8 cellular contexts compared by ENCODE assay signal in the genomic region with DNA sequence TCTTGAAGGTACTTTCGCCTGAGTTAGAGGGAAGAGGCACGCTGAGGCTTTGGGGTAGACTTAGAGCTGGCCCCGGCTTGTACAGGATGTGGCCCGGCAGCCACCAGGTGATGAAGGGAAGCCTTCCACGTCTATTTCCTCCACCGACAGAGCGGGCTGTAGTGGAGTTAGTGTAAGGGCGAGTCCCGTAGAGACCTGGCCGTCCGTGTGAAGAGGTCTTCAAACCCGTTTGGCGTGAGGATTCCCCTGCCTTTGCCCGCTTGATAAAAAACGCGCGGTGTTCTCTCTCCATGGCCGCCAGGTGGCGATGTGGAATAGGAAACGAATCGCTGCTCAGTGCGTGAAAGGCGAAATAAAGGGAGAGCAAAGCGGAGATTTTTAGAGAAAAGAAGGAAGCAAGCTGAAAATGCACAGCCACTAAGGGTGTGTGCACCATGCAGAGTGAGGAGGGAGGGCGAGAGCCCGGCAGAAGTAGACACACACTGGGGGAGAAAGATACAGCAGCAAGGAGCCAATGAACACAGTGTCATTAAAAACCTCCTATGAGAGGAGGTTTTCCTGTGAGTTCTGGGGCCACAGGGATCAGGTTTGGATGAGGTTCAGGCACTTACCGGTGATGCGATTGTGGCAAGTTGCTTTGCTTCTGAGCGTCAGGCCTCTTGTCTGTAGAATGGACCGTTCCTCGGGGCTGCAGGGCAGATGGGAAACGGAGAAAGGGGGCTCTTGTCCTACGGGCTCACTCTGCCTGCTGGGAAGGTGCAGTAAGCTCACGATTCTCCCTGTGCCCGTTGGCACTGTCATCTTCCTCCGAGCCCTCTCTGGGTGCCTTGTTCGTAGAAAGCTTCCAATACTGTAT. TPM values are rescaled to one million over a fixed set of nuclear protein-coding genes. Genes with fewer than 3 reads are reported as not detected.
DNase-seq lines count a peak whose midpoint lies in the region; ATAC-seq, FAIRE-seq and TF ChIP-seq lines count a peak whose summit lies in the region.

No MANE protein-coding gene starts in this region.

- H3K36me3 ChIP-seq in K562 (ENCODE audit: control insufficient read depth, insufficient read depth, low read length): no peaks in the 10 kb centered on the region
- no peaks in the 10 kb centered on the region for H3K36me3 ChIP-seq in iPS-20b (ENCODE audit: insufficient read depth, low read depth, low read length)

- in situ Hi-C loops in K562 (cut with MboI): loop anchor here (5.0 kb wide), 2 partner anchors 38 to 273 kb away; no protein-coding TSS in a partner anchor

- H2AFZ ChIP-seq in K562 (ENCODE audit: low read depth, low read length): peak overlapping the region; percentile 83

- no TSS peak for BruUV-seq in K562 (replicated peaks; lab: Mats Ljungman, UMichigan)

- peaks cover 17 to 34% of the 10 kb centered on the region in 2 experiments for H3K27me3 ChIP-seq in K562 (ENCODE audit: control insufficient read depth in 2 of 2, insufficient read depth in 2 of 2, low read length in 2 of 2)
- peaks cover 27% of the 10 kb centered on the region for H3K27me3 ChIP-seq in iPS-20b (ENCODE audit: insufficient read depth, low read length)

- FAIRE-seq in TTC549 (lab: Jason Lieb, UNC): peak; percentile 33
- peak; percentile 96 for FAIRE-seq in K562 (lab: Jason Lieb, UNC)

- H3K9me1 ChIP-seq in K562 (ENCODE audit: control insufficient read depth, insufficient read depth, low read length): no peaks in the 10 kb centered on the region

- 0 out of 2 replicates have a peak, but pooled peaks have one; percentile 12 for TF ChIP-seq EP300 in K562 (IDR thresholded peaks at IDR 0.05; ENCODE audit: low read length)

- peak overlapping the region; percentile 75 for H3K4me2 ChIP-seq in K562 (ENCODE audit: insufficient read depth, low read length)

- WGBS in K562 (ENCODE audit: insufficient coverage, low coverage, missing lambda C conversion rate): 4% methylated on average over 37 of the region's 37 CpGs

- CTCF ChIA-PET in K562 (lab: Yijun Ruan, JAX; ENCODE audit: low intra/inter-chr PET ratio): interaction anchor here (0.7 to 4.4 kb wide), 6 partner anchors 10 to 1642 kb away, joined by 3 to 86 read pairs (median 3); partner anchors contain the start of genes BOD1 and STC2

- H3K27ac ChIP-seq in K562 (ENCODE audit: extremely low read depth, low read depth, low read length): no peak overlapping the region
- H3K27ac ChIP-seq in iPS-20b (ENCODE audit: low read length): no peak overlapping the region

- peak overlapping the region in 1 of 2 experiments; percentile 82; a peak in 1 of 4 replicates for H3K9ac ChIP-seq in K562 (ENCODE audit: insufficient read depth in 1 of 2, low read depth in 2 of 2, low read length in 2 of 2)
- H3K9ac ChIP-seq in iPS-20b (ENCODE audit: low read depth, low read length): peak overlapping the region; percentile 19; the same call in 1 of the 2 replicates

- 0 out of 2 replicates have a peak, but pooled peaks cover 3% of the 10 kb centered on the region for H4K20me1 ChIP-seq in K562 (replicated peaks; ENCODE audit: control insufficient read depth, insufficient read depth, low read length)

- TF ChIP-seq RAD21 in K562 (CRISPR knock-in tag; conservative IDR thresholded peaks at IDR 0.05 in 1 of 2, IDR thresholded peaks at IDR 0.05 in 1 of 2): peak; percentile 97 to 98

- no peaks in the 10 kb centered on the region for H3K9me3 ChIP-seq in K562 (replicated peaks; ENCODE audit: control insufficient read depth, insufficient read depth, low read depth, low read length)
- no peaks in the 10 kb centered on the region for H3K9me3 ChIP-seq in iPS-20b (ENCODE audit: insufficient read depth, low read depth, low read length)

- TF ChIP-seq POLR2A in K562 (conservative IDR thresholded peaks at IDR 0.05): no peak

- ATAC-seq in HG02763 (IDR thresholded peaks at IDR 0.05; ENCODE audit: unreplicated experiment) (peak; percentile 54), K562 (peak; percentile 90)

- DNase-seq in GM12864 (ENCODE audit: low read depth): peak; percentile 27
- peak; percentile 13 for DNase-seq in NCI-H187 treated with DMSO at 0.1 percent for 48 hours (lab: John Stamatoyannopoulos, UW)
- peak; percentile 67 to 83 (median 72) for DNase-seq in K562 (ENCODE audit: extremely low read depth in 1 of 4, low spot score in 3 of 4)
- peak; percentile 46 to 69 for DNase-seq in stimulated activated CD4-positive, alpha-beta T cell treated with anti-CD3 and anti-CD28 coated beads, Interleukin-12 subunit alpha, Interleukin-12 subunit beta, amount 100 ng/mL, for 24 hours (ENCODE audit: low read depth in 2 of 2)
- no peak for DNase-seq in cortex of kidney (lab: John Stamatoyannopoulos, UW)

- TF ChIP-seq CTCF in GM12864 (IDR thresholded peaks at IDR 0.05; ENCODE audit: low read depth, low read length, missing control alignments): peak; percentile 84
- TF ChIP-seq CTCF in K562 (IDR thresholded peaks at IDR 0.05 in 2 of 3, conservative IDR thresholded peaks at IDR 0.05 in 1 of 3; ENCODE audit: insufficient read depth in 2 of 3, low read depth in 1 of 3, low read length in 3 of 3): peak; percentile 91 to 94 (median 92)

- POLR2A ChIA-PET in K562 (lab: Yijun Ruan, JAX): interaction anchor here (0.5 to 3.8 kb wide), 10 partner anchors 12 to 879 kb away, joined by 3 to 22 read pairs (median 4); partner anchors contain the start of gene STC2

- intact Hi-C loops in K562 (cut with micrococcal nuclease): loop anchor here (1.0 to 5.0 kb wide), 2 partner anchors 38 to 278 kb away; no protein-coding TSS in a partner anchor

- H3K4me3 ChIP-seq in GM12864 (ENCODE audit: low read depth, low read length) (no peak overlapping the region; the same call in 1 of the 2 replicates), K562 (no peak overlapping the region; the same call in 1 of the 2 replicates), iPS-20b (ENCODE audit: low read length) (peak overlapping the region; percentile 48)

- H3K4me1 ChIP-seq in K562 (replicated peaks in 1 of 2; ENCODE audit: control insufficient read depth in 2 of 2, insufficient read depth in 2 of 2, low read length in 2 of 2) (peaks cover 11 to 19% of the 10 kb centered on the region in 2 experiments), iPS-20b (ENCODE audit: insufficient read depth, low read length) (peaks cover 14% of the 10 kb centered on the region; the same call in 1 of the 2 replicates)

- no peaks in the 10 kb centered on the region for H3K79me2 ChIP-seq in K562 (ENCODE audit: control insufficient read depth, insufficient read depth, low read length)

TF ChIP-seq in K562, 482 proteins besides CTCF, POLR2A, EP300 and RAD21 (continues in another document):
- TF ChIP-seq CC2D1A (IDR thresholded peaks at IDR 0.05) (peak; percentile 90), STAG1 (CRISPR knock-in tag; IDR thresholded peaks at IDR 0.05; ENCODE audit: borderline replicate concordance) (peak; percentile 83), MYBL2 (IDR thresholded peaks at IDR 0.05; ENCODE audit: low read depth) (no peak), MYBL2 (CRISPR knock-in tag; IDR thresholded peaks at IDR 0.05; ENCODE audit: borderline replicate concordance) (no peak), SP2 (IDR thresholded peaks at IDR 0.05; ENCODE audit: extremely low read depth, low read depth, low read length, poor library complexity, severe bottlenecking) (no peak), FOXA1 (IDR thresholded peaks at IDR 0.05; ENCODE audit: borderline replicate concordance) (no peak), ZNF3 (CRISPR knock-in tag; IDR thresholded peaks at IDR 0.05) (no peak)
- TF ChIP-seq, protein P1, sequence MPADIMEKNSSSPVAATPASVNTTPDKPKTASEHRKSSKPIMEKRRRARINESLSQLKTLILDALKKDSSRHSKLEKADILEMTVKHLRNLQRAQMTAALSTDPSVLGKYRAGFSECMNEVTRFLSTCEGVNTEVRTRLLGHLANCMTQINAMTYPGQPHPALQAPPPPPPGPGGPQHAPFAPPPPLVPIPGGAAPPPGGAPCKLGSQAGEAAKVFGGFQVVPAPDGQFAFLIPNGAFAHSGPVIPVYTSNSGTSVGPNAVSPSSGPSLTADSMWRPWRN (IDR thresholded peaks at IDR 0.05; ENCODE audit: low read depth): no peak

RNA-seq across cellular contexts. Expression of gene STC2, which starts 34.2 kb away (rescaled TPM):
- total RNA-seq in K562 (2011; cell fraction: chromatin; rRNA removed; ENCODE audit: low replicate concordance): 18.5 and 24.8 TPM in 2 replicates
- 30.9 and 40.0 TPM in 2 replicates for total RNA-seq in K562 (2011; cell fraction: nucleolus; rRNA removed)
- total RNA-seq in K562 (2011; cell fraction: nucleoplasm; rRNA removed): 23.3 and 29.5 TPM in 2 replicates
- 23.8 and 30.1 TPM in 2 replicates for total RNA-seq in K562 (2014; rRNA removed)
- total RNA-seq in K562 (2014; rRNA removed; fragmentation: Illumina TruSeq; extraction: Trizol): 6.5 and 7.4 TPM in 2 replicates
- 7.2 and 8.9 TPM in 2 replicates for total RNA-seq in K562 (2015; rRNA removed; fragmentation: Illumina TruSeq; extraction: Trizol)
- 19.2 and 21.8 TPM in 2 replicates for total RNA-seq in K562 (2021)
- polyA plus RNA-seq in K562 (2011; rRNA removed): 4.3 and 4.7 TPM in 2 replicates
- polyA plus RNA-seq in K562 (2011; cell fraction: cytosol; rRNA removed): 1.9 and 4.0 TPM in 2 replicates
- 8.8 and 11.6 TPM in 2 replicates for polyA plus RNA-seq in K562 (2011; cell fraction: nucleus; rRNA removed)
- polyA plus RNA-seq in K562 (2012): 8.1 and 31.8 TPM in 2 replicates
- polyA plus RNA-seq in K562 (2014; fragmentation: Illumina TruSeq; extraction: Trizol): 11.4 and 16.1 TPM in 2 replicates
- polyA plus RNA-seq in K562 (2014; fragmentation: Nextera tagmentation; extraction: Ambion mirVana): under 1 TPM; 0.62 to 0.63 TPM
- 25.6 and 31.7 TPM in 2 replicates for polyA plus RNA-seq in K562 (2014; rRNA removed)
- polyA minus RNA-seq in K562 (2011; rRNA and poly(A)+ RNA removed): 4.0 and 5.4 TPM in 2 replicates
- 3.7 and 4.5 TPM in 2 replicates for polyA minus RNA-seq in K562 (2011; cell fraction: cytosol; rRNA and poly(A)+ RNA removed)
- polyA minus RNA-seq in K562 (2011; cell fraction: nucleus; rRNA and poly(A)+ RNA removed): 16.7 and 17.5 TPM in 2 replicates

RNA-seq across cellular contexts. Expression of gene NKX2-5, which starts 59.0 kb away (rescaled TPM):
- not detected in 2 replicates for total RNA-seq in K562 (2011; cell fraction: chromatin; rRNA removed; ENCODE audit: low replicate concordance)
- total RNA-seq in K562 (2011; cell fraction: nucleolus; rRNA removed): not detected in 2 replicates
- not detected in 2 replicates for total RNA-seq in K562 (2011; cell fraction: nucleoplasm; rRNA removed)
- total RNA-seq in K562 (2014; rRNA removed) (not detected in 2 replicates), K562 (2014; rRNA removed; fragmentation: Illumina TruSeq; extraction: Trizol) (not detected in 2 replicates), K562 (2015; rRNA removed; fragmentation: Illumina TruSeq; extraction: Trizol) (not detected in 2 replicates), K562 (2021) (not detected in 2 replicates)
- polyA plus RNA-seq in K562 (2011; rRNA removed) (not detected in 2 replicates), K562 (2014; fragmentation: Illumina TruSeq; extraction: Trizol) (not detected in 2 replicates), K562 (2014; fragmentation: Nextera tagmentation; extraction: Ambion mirVana) (not detected), K562 (2014; rRNA removed) (not detected in 2 replicates)
- not detected in 2 replicates for polyA plus RNA-seq in K562 (2011; cell fraction: cytosol; rRNA removed)
- polyA plus RNA-seq in K562 (2011; cell fraction: nucleus; rRNA removed): not detected in 2 replicates
- not detected in 2 replicates for polyA plus RNA-seq in K562 (2012)
- polyA minus RNA-seq in K562 (2011; rRNA and poly(A)+ RNA removed): not detected in 2 replicates
- polyA minus RNA-seq in K562 (2011; cell fraction: cytosol; rRNA and poly(A)+ RNA removed): not detected in 2 replicates
- polyA minus RNA-seq in K562 (2011; cell fraction: nucleus; rRNA and poly(A)+ RNA removed): not detected in 2 replicates
